Comparison of ENCODE assay signal across 23 cellular contexts in genomic region chr3:175340338-175341015, GRCh38.
"Had no signal": no experiment of that assay in that cellular context is flagged by ENCODE, and none has a peak within 500 bp of the region (broad histone marks: within the 10 kb centered on the region; RNA-seq: fewer than 3 reads in every experiment).

No MANE protein-coding gene starts in this region.

- H3K4me3 Mint-ChIP-seq: dendritic cell treated with granulocyte-macrophage colony-stimulating factor and Interleukin-4, amounts not matched to agents 40 ng/mL and 50 ng/mL, for 4 days; effector memory CD8-positive, alpha-beta T cell; naive thymus-derived CD8-positive, alpha-beta T cell; stimulated activated naive B cell treated with anti-CD40 and anti-IgM and Interleukin-4, amounts not matched to agents 10 μg/mL and 1 μg/mL and 100 μg/mL, for 72 hours; stimulated activated naive CD8-positive, alpha-beta T cell treated with anti-CD3 and anti-CD28 coated beads, Interleukin-15, amount 100 ng/mL, for 72 hours had no signal

- H3K9me3 Mint-ChIP-seq: stimulated activated naive CD8-positive, alpha-beta T cell treated with anti-CD3 and anti-CD28 coated beads, Interleukin-15, amount 100 ng/mL, for 72 hours had no signal

- H3K9me3 ChIP-seq: esophagus squamous epithelium, mucosa of descending colon, neutrophil, psoas muscle, right lobe of liver, testis, tibial nerve, upper lobe of right lung, vagina had no signal

- H3K4me1 ChIP-seq: psoas muscle, testis, upper lobe of right lung had no signal

- H3K27me3 ChIP-seq: esophagus squamous epithelium, hepatocyte, neutrophil, right lobe of liver, testis, tibial nerve, upper lobe of right lung, vagina had no signal

- H3K79me2 ChIP-seq: hepatocyte had no signal

- DNase-seq: effector memory CD8-positive, alpha-beta T cell; esophagus squamous epithelium; foreskin fibroblast; kidney; left cardiac atrium; left ventricle myocardium superior; mesenchymal stem cell; mucosa of descending colon; naive thymus-derived CD8-positive, alpha-beta T cell; psoas muscle; retina; right lobe of liver; stimulated activated CD4-positive, alpha-beta T cell treated with anti-CD3 and anti-CD28 coated beads, Interleukin-4, amount 100 ng/mL, for 1 hour; stimulated activated naive B cell treated with anti-CD40 and anti-IgM and Interleukin-4, amounts not matched to agents 10 μg/mL and 1 μg/mL and 100 μg/mL, for 72 hours; stimulated activated naive CD8-positive, alpha-beta T cell treated with anti-CD3 and anti-CD28 coated beads, Interleukin-15, amount 100 ng/mL, for 72 hours; testis; upper lobe of right lung had no signal

- H3K27ac ChIP-seq: esophagus squamous epithelium, hepatocyte, neutrophil, psoas muscle, testis, tibial nerve, upper lobe of right lung, vagina had no signal

- H3K27me3 Mint-ChIP-seq: dendritic cell treated with granulocyte-macrophage colony-stimulating factor and Interleukin-4, amounts not matched to agents 40 ng/mL and 50 ng/mL, for 4 days; effector memory CD8-positive, alpha-beta T cell; naive thymus-derived CD8-positive, alpha-beta T cell; stimulated activated naive B cell treated with anti-CD40 and anti-IgM and Interleukin-4, amounts not matched to agents 10 μg/mL and 1 μg/mL and 100 μg/mL, for 72 hours; stimulated activated naive CD8-positive, alpha-beta T cell treated with anti-CD3 and anti-CD28 coated beads, Interleukin-15, amount 100 ng/mL, for 72 hours had no signal

- ATAC-seq: effector memory CD8-positive, alpha-beta T cell; left cardiac atrium; left ventricle myocardium superior; mucosa of descending colon; naive thymus-derived CD8-positive, alpha-beta T cell; psoas muscle; stimulated activated naive B cell treated with anti-CD40 and anti-IgM and Interleukin-4, amounts not matched to agents 10 μg/mL and 1 μg/mL and 100 μg/mL, for 72 hours; stimulated activated naive CD8-positive, alpha-beta T cell treated with anti-CD3 and anti-CD28 coated beads, Interleukin-15, amount 100 ng/mL, for 72 hours; upper lobe of right lung had no signal

- H3K4me1 Mint-ChIP-seq: naive thymus-derived CD8-positive, alpha-beta T cell; stimulated activated naive B cell treated with anti-CD40 and anti-IgM and Interleukin-4, amounts not matched to agents 10 μg/mL and 1 μg/mL and 100 μg/mL, for 72 hours; stimulated activated naive CD8-positive, alpha-beta T cell treated with anti-CD3 and anti-CD28 coated beads, Interleukin-15, amount 100 ng/mL, for 72 hours had no signal

- H3K4me2 ChIP-seq: hepatocyte had no signal

- H3K36me3 Mint-ChIP-seq: naive thymus-derived CD8-positive, alpha-beta T cell; stimulated activated naive B cell treated with anti-CD40 and anti-IgM and Interleukin-4, amounts not matched to agents 10 μg/mL and 1 μg/mL and 100 μg/mL, for 72 hours had no signal

- H2AFZ ChIP-seq: hepatocyte had no signal

- H3K4me3 ChIP-seq: esophagus squamous epithelium, hepatocyte, lung, mucosa of descending colon, psoas muscle, right lobe of liver, testis, tibial nerve, upper lobe of right lung, vagina had no signal

- H3K36me3 ChIP-seq: esophagus squamous epithelium, neutrophil, right lobe of liver, tibial nerve, upper lobe of right lung, vagina had no signal

- H3K27ac Mint-ChIP-seq: dendritic cell treated with granulocyte-macrophage colony-stimulating factor and Interleukin-4, amounts not matched to agents 40 ng/mL and 50 ng/mL, for 4 days; effector memory CD8-positive, alpha-beta T cell; naive thymus-derived CD8-positive, alpha-beta T cell; stimulated activated naive B cell treated with anti-CD40 and anti-IgM and Interleukin-4, amounts not matched to agents 10 μg/mL and 1 μg/mL and 100 μg/mL, for 72 hours; stimulated activated naive CD8-positive, alpha-beta T cell treated with anti-CD3 and anti-CD28 coated beads, Interleukin-15, amount 100 ng/mL, for 72 hours had no signal
